ENCODE assay signal across 8 cellular contexts in the genomic region with DNA sequence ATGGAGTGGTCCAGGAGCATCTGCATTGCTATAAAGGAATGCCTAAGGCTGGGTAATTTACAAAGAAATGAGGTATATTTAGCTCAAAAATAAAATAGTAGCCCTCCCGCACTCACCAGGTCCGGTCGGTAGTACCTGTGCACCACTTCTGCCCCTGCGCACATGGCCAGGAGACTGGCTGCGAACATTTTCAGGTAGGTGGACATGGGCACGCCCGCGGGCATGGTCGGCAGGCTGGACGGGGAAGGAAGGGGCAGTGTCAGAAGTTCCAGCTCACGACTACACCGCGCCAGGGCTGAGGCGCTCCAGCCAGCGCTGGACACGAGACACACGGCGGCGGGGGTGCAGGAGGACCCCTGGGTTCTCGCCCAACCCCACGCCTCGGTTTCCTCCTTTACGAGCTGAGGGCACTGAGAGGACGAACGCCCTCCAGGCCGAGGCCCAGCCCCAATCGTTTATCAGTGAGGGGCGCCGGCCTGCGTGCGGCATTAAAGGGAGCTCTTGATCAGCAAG. TPM values are rescaled to one million over a fixed set of nuclear protein-coding genes. Genes with fewer than 3 reads are reported as not detected.
DNase-seq lines count a peak whose midpoint lies in the region; ATAC-seq, FAIRE-seq and TF ChIP-seq lines count a peak whose summit lies in the region.

No MANE protein-coding gene starts in this region.

- TF ChIP-seq POLR2A in upper lobe of left lung (IDR thresholded peaks at IDR 0.05) = no peak

- WGBS in upper lobe of left lung, 2 donors = 0% methylated on average over 10 to 30 of the region's 31 CpGs

- H3K9ac ChIP-seq in Loucy (ENCODE audit: low read depth, low read length, poor library complexity, severe bottlenecking) = peak overlapping the region; percentile 76

- intact Hi-C loops in lower lobe of right lung (cut with DNase I) = no loop called here

- peak overlapping the region; percentile 97 for H2AFZ ChIP-seq in Loucy (ENCODE audit: low read length)

- H3K27ac ChIP-seq in lower lobe of right lung (peak overlapping the region; percentile 92), upper lobe of left lung (peak overlapping the region; percentile 86 to 89 (median 88))

- H3K9me3 ChIP-seq in Loucy (ENCODE audit: insufficient read depth, low read depth, low read length) = no peaks in the 10 kb centered on the region
- H3K9me3 ChIP-seq in lower lobe of right lung = no peaks in the 10 kb centered on the region
- H3K9me3 ChIP-seq in upper lobe of left lung = no peaks in the 10 kb centered on the region

- no peak for TF ChIP-seq EP300 in upper lobe of left lung (IDR thresholded peaks at IDR 0.05)

- no peaks in the 10 kb centered on the region for H3K9me2 ChIP-seq in Loucy (replicated peaks; ENCODE audit: low read depth, low read length)

- H4K20me1 ChIP-seq in Loucy (ENCODE audit: insufficient read depth, low read length, poor library complexity, severe bottlenecking) = peaks cover 5% of the 10 kb centered on the region

- peaks cover 29% of the 10 kb centered on the region; the same call in 1 of the 2 replicates for H3K36me3 ChIP-seq in Loucy (ENCODE audit: insufficient read depth, low read length)
- H3K36me3 ChIP-seq in bronchial epithelial cell (ENCODE audit: control insufficient read depth, insufficient read depth, low read length) = peaks cover 4% of the 10 kb centered on the region
- peaks cover 32% of the 10 kb centered on the region for H3K36me3 ChIP-seq in lower lobe of right lung
- H3K36me3 ChIP-seq in upper lobe of left lung = peaks cover 0 to 31% (median 14%) of the 10 kb centered on the region in 4 donors

- peaks cover 13% of the 10 kb centered on the region for H3K4me1 ChIP-seq in Loucy (ENCODE audit: insufficient read depth, low read length, poor library complexity, severe bottlenecking)
- H3K4me1 ChIP-seq in lower lobe of right lung = peaks cover 17% of the 10 kb centered on the region
- peaks cover 16 to 25% (median 19%) of the 10 kb centered on the region in 4 donors for H3K4me1 ChIP-seq in upper lobe of left lung

- no peak for FAIRE-seq in bronchial epithelial cell (lab: Jason Lieb, UNC)

- H3K4me3 ChIP-seq in GM12875 (ENCODE audit: low read depth, low read length) = peak overlapping the region; percentile 78
- H3K4me3 ChIP-seq in Loucy (ENCODE audit: low read length, poor library complexity, severe bottlenecking) = peak overlapping the region; percentile 79
- peak overlapping the region; percentile 71 for H3K4me3 ChIP-seq in bronchial epithelial cell (ENCODE audit: low read depth, low read length)
- peak overlapping the region; percentile 93 for H3K4me3 ChIP-seq in lower lobe of right lung
- H3K4me3 ChIP-seq in upper lobe of left lung = peak overlapping the region; percentile 76 to 96 (median 86)

- H3F3A ChIP-seq in Loucy (ENCODE audit: low read depth) = peaks cover 8% of the 10 kb centered on the region; the same call in 1 of the 2 replicates

- peak overlapping the region; percentile 83 for H3K4me2 ChIP-seq in Loucy (ENCODE audit: low read depth, low read length, poor library complexity, severe bottlenecking)

- DNase-seq in bronchial epithelial cell (ENCODE audit: low read depth) = no peak
- DNase-seq in lower lobe of right lung = no peak
- DNase-seq in upper lobe of left lung = peak; percentile 38 to 86
- no peak for DNase-seq in DMS153 treated with DMSO at 0.1 percent for 48 hours (lab: John Stamatoyannopoulos, UW; ENCODE audit: unreplicated experiment)
- no peak for DNase-seq in SKM-1 (lab: John Stamatoyannopoulos, UW; ENCODE audit: unreplicated experiment)

- peaks cover 36% of the 10 kb centered on the region for H3K79me2 ChIP-seq in Loucy (ENCODE audit: insufficient read depth, low read length)

- TF ChIP-seq CTCF in GM12875 (IDR thresholded peaks at IDR 0.05; ENCODE audit: borderline replicate concordance, insufficient read depth, low read depth, low read length) (no peak), Loucy (conservative IDR thresholded peaks at IDR 0.05; ENCODE audit: low read length) (no peak), bronchial epithelial cell (IDR thresholded peaks at IDR 0.05; ENCODE audit: insufficient read depth, low read length, severe bottlenecking) (no peak), lower lobe of right lung (IDR thresholded peaks at IDR 0.05) (no peak), upper lobe of left lung (IDR thresholded peaks at IDR 0.05) (no peak)

- ATAC-seq in GM21786 (IDR thresholded peaks at IDR 0.05; ENCODE audit: unreplicated experiment) = peak; percentile 12
- ATAC-seq in lower lobe of right lung = peak; percentile 58 to 72
- ATAC-seq in upper lobe of left lung (ENCODE audit: low FRiP score in 2 of 2) = peak; percentile 63 to 64

- H3K27me3 ChIP-seq in Loucy (ENCODE audit: insufficient read depth, low read length, poor library complexity, severe bottlenecking) = no peaks in the 10 kb centered on the region
- no peaks in the 10 kb centered on the region for H3K27me3 ChIP-seq in bronchial epithelial cell (ENCODE audit: control insufficient read depth, insufficient read depth, low read length)
- H3K27me3 ChIP-seq in lower lobe of right lung (ENCODE audit: low read depth) = no peaks in the 10 kb centered on the region
- no peaks in the 10 kb centered on the region for H3K27me3 ChIP-seq in upper lobe of left lung

RNA-seq across cellular contexts. Expression of a gene that starts 9.1 kb away (rescaled TPM):
- total RNA-seq in bronchial epithelial cell (25.5 and 48.6 TPM in 2 replicates), lower lobe of right lung (19.7 TPM), upper lobe of left lung (10 to 100 TPM; 14.8 to 24.5 (median 17.4) TPM)

RNA-seq across cellular contexts. Expression of a gene that starts 26.4 kb away (rescaled TPM):
- 649 and 677 TPM in 2 replicates for total RNA-seq in bronchial epithelial cell
- 666 TPM for total RNA-seq in lower lobe of right lung
- 100 to 1,000 TPM; 164 to 743 (median 287) TPM for total RNA-seq in upper lobe of left lung

Comparison
In these comparisons a context has a peak if more than half of its experiments do, and no peak if none do; other contexts are left out.
1. ATAC-seq: peak in every context shown above with its lines; median percentile 65 in lower lobe of right lung; 64 in upper lobe of left lung; 12 in GM21786.
2. DNase-seq: peak in upper lobe of left lung (2 of 2); none in bronchial epithelial cell (single experiment), lower lobe of right lung (single experiment), DMS153 treated with DMSO at 0.1 percent for 48 hours (single experiment) and SKM-1 (single experiment).
3. Peak in every context shown above with its lines, with median percentiles within 50 percentile points of each other: H3K4me3 ChIP-seq.